ENCODE assay signal across 34 cellular contexts in genomic region chr16:9661336-9661735, GRCh38.
"Had no signal": no experiment of that assay in that cellular context is flagged by ENCODE, and none has a peak within 500 bp of the region (broad histone marks: within the 10 kb centered on the region; RNA-seq: fewer than 3 reads in every experiment).

No MANE protein-coding gene starts in this region.

- H3K4me1 Mint-ChIP-seq: activated B cell treated with CpG ODN at 0.5 μM for 24 hours; activated CD4-positive, alpha-beta memory T cell treated with anti-CD3 and anti-CD28 coated beads, Interleukin-2, amount 10 ng/mL, durations not matched to agents 7 days and 5 days; activated CD4-positive, alpha-beta T cell treated with anti-CD3 and anti-CD28 coated beads, Interleukin-2, amount 10 ng/mL, durations not matched to agents 24 days and 14 days; activated CD8-positive, alpha-beta memory T cell treated with anti-CD3 and anti-CD28 coated beads, Interleukin-2, amount 10 ng/mL, durations not matched to agents 7 days and 5 days; activated naive CD4-positive, alpha-beta T cell treated with anti-CD3 and anti-CD28 coated beads, Interleukin-2, amount 10 ng/mL, durations not matched to agents 7 days and 5 days; activated naive CD4-positive, alpha-beta T cell treated with anti-CD3 and anti-CD28 coated beads, Interleukin-2, amount 50 U/mL, for 24 hours; activated naive CD8-positive, alpha-beta T cell treated with anti-CD3 and anti-CD28 coated beads, Interleukin-2, amount 10 ng/mL, durations not matched to agents 7 days and 5 days; activated naive CD8-positive, alpha-beta T cell treated with anti-CD3 and anti-CD28 coated beads, Interleukin-2, amount 50 U/mL, for 24 hours; central memory CD8-positive, alpha-beta T cell had no signal

- H3K27me3 ChIP-seq: ascending aorta, cardiac muscle cell had no signal

- H3K36me3 ChIP-seq: ascending aorta, cardiac muscle cell had no signal

- ATAC-seq: activated CD8-positive, alpha-beta memory T cell treated with anti-CD3 and anti-CD28 coated beads, Interleukin-2, amount 10 ng/mL, durations not matched to agents 7 days and 5 days; activated CD8-positive, alpha-beta T cell treated with anti-CD3 and anti-CD28 coated beads, Interleukin-2, amount 10 ng/mL, durations not matched to agents 7 days and 5 days; activated naive CD8-positive, alpha-beta T cell treated with anti-CD3 and anti-CD28 coated beads, Interleukin-2, amount 50 U/mL, for 24 hours had no signal

- H3K4me1 ChIP-seq: ascending aorta had no signal

- H3K27ac ChIP-seq: ascending aorta, cardiac muscle cell, VCaP had no signal

- H3K9me3 ChIP-seq: ascending aorta had no signal

- H3K4me3 ChIP-seq: ascending aorta, cardiac muscle cell had no signal

- H3K36me3 Mint-ChIP-seq: activated CD8-positive, alpha-beta memory T cell treated with anti-CD3 and anti-CD28 coated beads, Interleukin-2, amount 10 ng/mL, durations not matched to agents 7 days and 5 days; activated naive CD4-positive, alpha-beta T cell treated with anti-CD3 and anti-CD28 coated beads, Interleukin-2, amount 10 ng/mL, durations not matched to agents 7 days and 5 days; activated naive CD4-positive, alpha-beta T cell treated with anti-CD3 and anti-CD28 coated beads, Interleukin-2, amount 50 U/mL, for 24 hours; activated naive CD8-positive, alpha-beta T cell; activated naive CD8-positive, alpha-beta T cell treated with anti-CD3 and anti-CD28 coated beads, Interleukin-2, amount 10 ng/mL, durations not matched to agents 7 days and 5 days; brain had no signal

- H3K27me3 Mint-ChIP-seq: activated CD4-positive, alpha-beta memory T cell treated with anti-CD3 and anti-CD28 coated beads, Interleukin-2, amount 10 ng/mL, durations not matched to agents 7 days and 5 days; activated CD4-positive, alpha-beta T cell treated with anti-CD3 and anti-CD28 coated beads, Interleukin-2, amount 10 ng/mL, durations not matched to agents 24 days and 14 days; activated CD8-positive, alpha-beta memory T cell treated with anti-CD3 and anti-CD28 coated beads, Interleukin-2, amount 10 ng/mL, durations not matched to agents 7 days and 5 days; activated naive CD4-positive, alpha-beta T cell treated with anti-CD3 and anti-CD28 coated beads, Interleukin-2, amount 10 ng/mL, durations not matched to agents 7 days and 5 days; activated naive CD8-positive, alpha-beta T cell treated with anti-CD3 and anti-CD28 coated beads, Interleukin-2, amount 10 ng/mL, durations not matched to agents 7 days and 5 days; activated naive CD8-positive, alpha-beta T cell treated with anti-CD3 and anti-CD28 coated beads, Interleukin-2, amount 50 U/mL, for 24 hours; activated T-cell treated with anti-CD3 and anti-CD28 coated beads, Interleukin-2, amount 50 U/mL, for 24 hours; central memory CD8-positive, alpha-beta T cell had no signal

- H3K27ac Mint-ChIP-seq: activated B cell treated with CpG ODN at 0.5 μM for 24 hours; activated CD4-positive, alpha-beta memory T cell treated with anti-CD3 and anti-CD28 coated beads, Interleukin-2, amount 10 ng/mL, durations not matched to agents 7 days and 5 days; activated CD4-positive, alpha-beta T cell treated with anti-CD3 and anti-CD28 coated beads, Interleukin-2, amount 10 ng/mL, durations not matched to agents 24 days and 14 days; activated CD8-positive, alpha-beta memory T cell treated with anti-CD3 and anti-CD28 coated beads, Interleukin-2, amount 10 ng/mL, durations not matched to agents 7 days and 5 days; activated CD8-positive, alpha-beta T cell treated with anti-CD3 and anti-CD28 coated beads, Interleukin-2, amount 10 ng/mL, durations not matched to agents 7 days and 5 days; activated naive CD4-positive, alpha-beta T cell treated with anti-CD3 and anti-CD28 coated beads, Interleukin-2, amount 10 ng/mL, durations not matched to agents 7 days and 5 days; activated naive CD4-positive, alpha-beta T cell treated with anti-CD3 and anti-CD28 coated beads, Interleukin-2, amount 50 U/mL, for 24 hours; activated naive CD8-positive, alpha-beta T cell; activated naive CD8-positive, alpha-beta T cell treated with anti-CD3 and anti-CD28 coated beads, Interleukin-2, amount 10 ng/mL, durations not matched to agents 7 days and 5 days; activated naive CD8-positive, alpha-beta T cell treated with anti-CD3 and anti-CD28 coated beads, Interleukin-2, amount 50 U/mL, for 24 hours; activated T-cell treated with anti-CD3 and anti-CD28 coated beads, Interleukin-2, amount 50 U/mL, for 24 hours; activated T-helper 2 cell treated with anti-CD3 and anti-CD28 coated beads, Interferon-gamma antibody, Interleukin-2, Interleukin-4, amounts not matched to agents 10 μg/mL and 5 μg/mL and 100 μg/mL, durations not matched to agents 14 hours and 24 hours and 36 hours; brain; T-helper 1 cell treated with Interleukin-12 subunit alpha and Interleukin-12 subunit beta and Interleukin-4 antibody, amounts not matched to agents 30 μg/mL and 1 μg/mL, for 36 hours; T-helper 2 cell treated with Interferon-gamma antibody and Interleukin-4, amounts not matched to agents 5 μg/mL and 100 μg/mL, for 36 hours had no signal

- H3K4me3 Mint-ChIP-seq: activated B cell treated with CpG ODN at 0.5 μM for 24 hours; activated CD4-positive, alpha-beta memory T cell treated with anti-CD3 and anti-CD28 coated beads, Interleukin-2, amount 10 ng/mL, durations not matched to agents 7 days and 5 days; activated CD4-positive, alpha-beta T cell treated with anti-CD3 and anti-CD28 coated beads, Interleukin-2, amount 10 ng/mL, durations not matched to agents 24 days and 14 days; activated CD8-positive, alpha-beta memory T cell treated with anti-CD3 and anti-CD28 coated beads, Interleukin-2, amount 10 ng/mL, durations not matched to agents 7 days and 5 days; activated CD8-positive, alpha-beta T cell treated with anti-CD3 and anti-CD28 coated beads, Interleukin-2, amount 10 ng/mL, durations not matched to agents 7 days and 5 days; activated naive CD4-positive, alpha-beta T cell treated with anti-CD3 and anti-CD28 coated beads, Interleukin-2, amount 10 ng/mL, durations not matched to agents 7 days and 5 days; activated naive CD4-positive, alpha-beta T cell treated with anti-CD3 and anti-CD28 coated beads, Interleukin-2, amount 50 U/mL, for 24 hours; activated naive CD8-positive, alpha-beta T cell; activated naive CD8-positive, alpha-beta T cell treated with anti-CD3 and anti-CD28 coated beads, Interleukin-2, amount 10 ng/mL, durations not matched to agents 7 days and 5 days; activated naive CD8-positive, alpha-beta T cell treated with anti-CD3 and anti-CD28 coated beads, Interleukin-2, amount 50 U/mL, for 24 hours; activated T-cell treated with anti-CD3 and anti-CD28 coated beads, Interleukin-2, amount 50 U/mL, for 24 hours; brain; central memory CD8-positive, alpha-beta T cell; T-helper 1 cell treated with Interleukin-12 subunit alpha and Interleukin-12 subunit beta and Interleukin-4 antibody, amounts not matched to agents 30 μg/mL and 1 μg/mL, for 36 hours; T-helper 2 cell treated with Interferon-gamma antibody and Interleukin-4, amounts not matched to agents 5 μg/mL and 100 μg/mL, for 36 hours had no signal

- DNase-seq: activated B cell treated with CpG ODN at 0.5 μM for 24 hours; activated CD4-positive, alpha-beta memory T cell treated with anti-CD3 and anti-CD28 coated beads, Interleukin-2, amount 10 ng/mL, durations not matched to agents 7 days and 5 days; activated CD4-positive, alpha-beta T cell treated with anti-CD3 and anti-CD28 coated beads for 4 hours; activated CD4-positive, alpha-beta T cell treated with anti-CD3 and anti-CD28 coated beads, Interleukin-2, amount 10 ng/mL, durations not matched to agents 24 days and 14 days; activated CD4-positive, alpha-beta T cell treated with anti-CD3 and anti-CD28 coated beads, Interleukin-2, amount 50 U/mL, for 48 hours; activated CD4-positive, CD25-positive, alpha-beta regulatory T cell treated with anti-CD3 and anti-CD28 coated beads, Interleukin-2, amount 50 U/mL, for 72 hours; activated CD8-positive, alpha-beta memory T cell treated with anti-CD3 and anti-CD28 coated beads for 24 hours; activated CD8-positive, alpha-beta memory T cell treated with anti-CD3 and anti-CD28 coated beads, Interleukin-2, amount 10 ng/mL, durations not matched to agents 7 days and 5 days; activated CD8-positive, alpha-beta memory T cell treated with anti-CD3 and anti-CD28 coated beads, Interleukin-2, amount 50 U/mL, for 48 hours; activated CD8-positive, alpha-beta T cell treated with anti-CD3 and anti-CD28 coated beads, Interleukin-2, amount 10 ng/mL, durations not matched to agents 7 days and 5 days; activated effector memory CD4-positive, alpha-beta T cell treated with Interleukin-2 at 50 U/mL for 16 hours; activated gamma-delta T cell; activated naive CD4-positive, alpha-beta T cell treated with anti-CD3 and anti-CD28 coated beads, Interleukin-2, amount 10 ng/mL, durations not matched to agents 7 days and 5 days; activated naive CD4-positive, alpha-beta T cell treated with Interleukin-2 at 50 U/mL for 16 hours; activated naive CD8-positive, alpha-beta T cell treated with anti-CD3 and anti-CD28 coated beads, Interleukin-2, amount 10 ng/mL, durations not matched to agents 7 days and 5 days; activated naive CD8-positive, alpha-beta T cell treated with anti-CD3 and anti-CD28 coated beads, Interleukin-2, amount 50 U/mL, for 24 hours; activated T-cell treated with anti-CD3 and anti-CD28 coated beads, Interleukin-2, amount 50 U/mL, for 24 hours; activated T-cell treated with anti-CD3 and anti-CD28 coated beads, Interleukin-2, amount 50 U/mL, for 48 hours; amygdala; anterior cingulate cortex; cerebellar nuclear complex; T-helper 1 cell; T-helper 2 cell; T-helper 9 cell had no signal

- H3K9me3 Mint-ChIP-seq: activated B cell treated with CpG ODN at 0.5 μM for 24 hours; activated naive CD4-positive, alpha-beta T cell treated with anti-CD3 and anti-CD28 coated beads, Interleukin-2, amount 50 U/mL, for 24 hours; activated T-cell treated with anti-CD3 and anti-CD28 coated beads, Interleukin-2, amount 50 U/mL, for 24 hours had no signal
